Comparison of ENCODE assay signal across 12 cellular contexts in the genomic region with DNA sequence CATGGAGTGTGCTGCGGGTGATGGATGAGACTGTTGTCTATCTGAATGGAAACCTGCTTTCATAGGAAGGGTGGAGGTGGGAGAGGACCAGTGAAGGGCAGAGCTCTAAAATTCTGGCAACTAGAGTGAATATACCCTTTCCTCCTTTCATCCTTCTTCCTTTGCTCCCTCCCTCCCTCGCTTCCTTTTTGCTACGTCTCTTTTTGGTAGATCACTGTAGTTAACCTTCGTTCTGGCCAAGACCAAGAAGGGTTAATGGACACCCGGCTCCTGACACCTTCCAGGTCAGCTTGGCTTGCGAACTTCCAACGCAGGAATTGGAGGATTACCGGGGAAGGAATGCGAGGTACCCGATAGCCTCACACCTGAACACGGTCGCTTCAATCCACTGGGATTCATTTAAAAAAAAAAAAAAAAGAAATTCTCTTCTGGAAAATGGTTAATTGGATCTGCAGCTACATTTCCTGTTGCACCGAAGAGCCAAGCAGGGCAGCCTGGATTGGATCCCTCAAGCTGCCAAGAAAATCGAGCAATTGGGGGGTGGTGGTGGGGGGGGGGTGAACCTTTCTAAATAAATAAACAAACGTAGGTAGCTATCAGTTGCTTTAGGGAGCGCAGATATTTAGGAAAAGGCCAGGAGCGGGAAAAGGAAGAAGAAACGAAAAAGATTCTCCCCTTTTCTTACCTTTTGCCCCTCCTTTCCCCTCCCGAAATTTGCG. TPM values are rescaled to one million over a fixed set of nuclear protein-coding genes. Genes with fewer than 3 reads are reported as not detected.
DNase-seq lines count a peak whose midpoint lies in the region; ATAC-seq and TF ChIP-seq lines count a peak whose summit lies in the region.
"Had no signal": no experiment of that assay in that cellular context is flagged by ENCODE, and none has a peak within 500 bp of the region (broad histone marks: within the 10 kb centered on the region; RNA-seq: fewer than 3 reads in every experiment).

No MANE protein-coding gene starts in this region.

- no peak for ATAC-seq in GM18519 (IDR thresholded peaks at IDR 0.05; ENCODE audit: low FRiP score, unreplicated experiment)

- peak overlapping the region in 3 of 4 donors; percentile 24 to 51 (median 44) for H3K4me3 ChIP-seq in Peyer's patch
- H3K4me3 ChIP-seq in esophagus squamous epithelium: peak overlapping the region; percentile 25 to 62 (median 53)
- H3K4me3 ChIP-seq in neural cell (ENCODE audit: low read length): no peak overlapping the region
- H3K4me3 ChIP-seq in transverse colon: peak overlapping the region in 3 of 4 donors; percentile 33 to 48 (median 34)

- intact Hi-C loops in esophagus squamous epithelium (cut with DNase I) (no loop called here), transverse colon (cut with DNase I; ENCODE audit: low total_unique reads) (loop anchor here (1.0 kb wide), 1 partner anchor 26 kb away; no protein-coding TSS in a partner anchor)

- TF ChIP-seq EP300 in neural cell (conservative IDR thresholded peaks at IDR 0.05; ENCODE audit: poor library complexity, severe bottlenecking) (no peak), transverse colon (IDR thresholded peaks at IDR 0.05; ENCODE audit: low read depth) (no peak)

- H4K20me1 ChIP-seq in neural cell (ENCODE audit: insufficient read depth): no peaks in the 10 kb centered on the region

- H3K9me3 ChIP-seq in Peyer's patch: peaks cover 0 to 7% (median 0%) of the 10 kb centered on the region in 4 donors
- H3K9me3 ChIP-seq in esophagus squamous epithelium: no peaks in the 10 kb centered on the region
- H3K9me3 ChIP-seq in neural cell (ENCODE audit: low read length): no peaks in the 10 kb centered on the region
- H3K9me3 ChIP-seq in transverse colon: no peaks in the 10 kb centered on the region

- 27 to 35% methylated on average over 20 of the region's 20 CpGs for WGBS in esophagus squamous epithelium, 2 donors
- WGBS in transverse colon (ENCODE audit: low coverage in 1 of 2), 2 donors: 22 to 25% methylated on average over 14 to 20 of the region's 20 CpGs

- H3K27ac ChIP-seq in Peyer's patch (peak overlapping the region; percentile 64 to 87 (median 80)), esophagus squamous epithelium (peak overlapping the region; percentile 78 to 97 (median 94)), neural cell (ENCODE audit: low read length) (no peak overlapping the region), transverse colon (peak overlapping the region; percentile 81 to 91 (median 88))

- TF ChIP-seq CTCF in Peyer's patch (IDR thresholded peaks at IDR 0.05) (no peak), esophagus squamous epithelium (IDR thresholded peaks at IDR 0.05) (no peak), neural cell (IDR thresholded peaks at IDR 0.05; ENCODE audit: poor library complexity, severe bottlenecking) (no peak), transverse colon (IDR thresholded peaks at IDR 0.05) (no peak)

- H3K4me1 ChIP-seq in Peyer's patch: peaks cover 0 to 6% (median 0%) of the 10 kb centered on the region in 4 donors
- peaks cover 5 to 46% (median 6%) of the 10 kb centered on the region in 3 donors for H3K4me1 ChIP-seq in esophagus squamous epithelium
- peaks cover 0 to 34% (median 7%) of the 10 kb centered on the region in 4 donors for H3K4me1 ChIP-seq in transverse colon

- no peak overlapping the region for H3K4me2 ChIP-seq in neural cell (ENCODE audit: low read length)

- in situ Hi-C loops in transverse colon (cut with MboI; ENCODE audit: low pct_ligation_motif_present in 1 of 4, low pct_unique_long_range_greater_than_20kb in 1 of 4, low sequenced_read_pairs in 3 of 4): loop anchor here in 2 of 4 donors (10.0 to 25.0 kb wide), 2 partner anchors 916 to 1056 kb away; no protein-coding TSS in a partner anchor

- H3K9ac ChIP-seq in neural cell (ENCODE audit: low read length): no peak overlapping the region

- H3K27me3 ChIP-seq in Peyer's patch (peaks cover 0 to 18% of the 10 kb centered on the region in 2 donors), esophagus squamous epithelium (peaks cover 0 to 89% (median 4%) of the 10 kb centered on the region in 4 donors), neural cell (ENCODE audit: insufficient read depth, low read depth, low read length) (peaks cover 100% of the 10 kb centered on the region), transverse colon (peaks cover 88% of the 10 kb centered on the region)

- no peaks in the 10 kb centered on the region for H3K9me2 ChIP-seq in neural cell (ENCODE audit: insufficient read depth, low read length)

- no peak for TF ChIP-seq POLR2A in Peyer's patch (IDR thresholded peaks at IDR 0.05)
- no peak for TF ChIP-seq POLR2A in esophagus squamous epithelium (IDR thresholded peaks at IDR 0.05)
- no peak for TF ChIP-seq POLR2A in transverse colon (IDR thresholded peaks at IDR 0.05)

- DNase-seq in Peyer's patch: no peak
- DNase-seq in esophagus squamous epithelium (lab: John Stamatoyannopoulos, UW): no peak
- DNase-seq in transverse colon: no peak
- DNase-seq in NCI-H1694 (lab: John Stamatoyannopoulos, UW): no peak
- DNase-seq in COLO668 (lab: John Stamatoyannopoulos, UW; ENCODE audit: unreplicated experiment): no peak
- DNase-seq: activated CD4-positive, alpha-beta T cell treated with anti-CD3 and anti-CD28 coated beads for 48 hours; activated naive CD4-positive, alpha-beta T cell treated with anti-CD3 and anti-CD28 coated beads for 36 hours; DMS79 treated with DMSO at 0.1 percent for 48 hours; NCI-H187; SHP77 treated with DMSO at 0.1 percent for 48 hours had no signal

- H3K36me3 ChIP-seq in Peyer's patch (no peaks in the 10 kb centered on the region), esophagus squamous epithelium (no peaks in the 10 kb centered on the region), neural cell (ENCODE audit: insufficient read depth, low read length) (no peaks in the 10 kb centered on the region), transverse colon (no peaks in the 10 kb centered on the region)

- no peak for TF ChIP-seq RAD21 in neural cell (conservative IDR thresholded peaks at IDR 0.05)

- no peaks in the 10 kb centered on the region for H3K79me2 ChIP-seq in neural cell (replicated peaks; ENCODE audit: insufficient read depth, low read length)

- no peak overlapping the region for H2AFZ ChIP-seq in neural cell (ENCODE audit: low read depth, low read length)

- no peaks in the 10 kb centered on the region for H3F3A ChIP-seq in neural cell (ENCODE audit: insufficient read depth, low read length, poor library complexity, severe bottlenecking)

TF ChIP-seq in neural cell, 6 proteins besides CTCF, POLR2A, EP300 and RAD21:
- TF ChIP-seq SMC3 (conservative IDR thresholded peaks at IDR 0.05; ENCODE audit: poor library complexity) (no peak), POLR2AphosphoS5 (IDR thresholded peaks at IDR 0.05) (peak; percentile 16)
TF ChIP-seq in neural cell: peak in this region for 1.

RNA-seq across cellular contexts. Expression of gene NR2F2, which starts 9.6 kb away (rescaled TPM):
- 10 to 100 TPM in 3 of 4 donors, 1 to 10 TPM in 1; 7.9 to 20.9 (median 15.3) TPM for total RNA-seq in Peyer's patch
- 10 to 100 TPM in 1 of 4 donors, 1 to 10 TPM in 3; 3.7 to 15.6 (median 6.4) TPM for total RNA-seq in esophagus squamous epithelium
- 0.07 TPM in 1 of 2 replicates, not detected in the other for polyA plus RNA-seq in neural cell
- not detected in 2 replicates for polyA minus RNA-seq in neural cell
- total RNA-seq in transverse colon: 10 to 100 TPM; 11.3 to 29.5 (median 18.4) TPM
- total RNA-seq: activated naive CD4-positive, alpha-beta T cell treated with anti-CD3 and anti-CD28 coated beads for 36 hours had no signal
